14 cellular contexts compared by ENCODE assay signal in genomic region chr6:12094689-12095088, GRCh38.
DNase-seq lines count a peak whose midpoint lies in the region; ATAC-seq and TF ChIP-seq lines count a peak whose summit lies in the region.
"Had no signal": no experiment of that assay in that cellular context is flagged by ENCODE, and none has a peak within 500 bp of the region (broad histone marks: within the 10 kb centered on the region; RNA-seq: fewer than 3 reads in every experiment).

No MANE protein-coding gene starts in this region.

- CTCF ChIA-PET in IMR-90 (lab: Yijun Ruan, JAX), result no interaction called here

- no peak overlapping the region for H4K8ac ChIP-seq in IMR-90 (ENCODE audit: low read depth in 2 of 2, low read length in 2 of 2)

- no peak overlapping the region for H2BK20ac ChIP-seq in IMR-90 (ENCODE audit: low read depth, low read length)

- H4K5ac ChIP-seq in IMR-90 (ENCODE audit: low read depth, low read length), result no peak overlapping the region

- H3K4me3 Mint-ChIP-seq in activated naive CD8-positive, alpha-beta T cell, result no peak overlapping the region
- H3K4me3 Mint-ChIP-seq in activated naive CD8-positive, alpha-beta T cell treated with anti-CD3 and anti-CD28 coated beads, Interleukin-2, amount 50 U/mL, for 24 hours, result no peak overlapping the region
- H3K4me3 Mint-ChIP-seq in nephron progenitor cell, result no peak overlapping the region

- H3K18ac ChIP-seq in IMR-90 (ENCODE audit: low read depth, low read length), result no peak overlapping the region

- H3K27ac ChIP-seq in IMR-90 (ENCODE audit: insufficient read depth, low read length), result no peak overlapping the region
- H3K27ac ChIP-seq in fibroblast of lung (ENCODE audit: insufficient read depth, low read length), result no peak overlapping the region
- H3K27ac ChIP-seq: 22Rv1, BLaER1 had no signal

- no peak overlapping the region for H2AK9ac ChIP-seq in IMR-90 (replicated peaks; ENCODE audit: low read depth, low read length, poor library complexity)

- WGBS in IMR-90 (ENCODE audit: extremely low coverage in 2 of 2, insufficient read length in 1 of 2), 2 experiments, result no CpG with 5 or more reads among the region's 1 CpG

- no peak overlapping the region for H3K14ac ChIP-seq in IMR-90 (replicated peaks; ENCODE audit: low read depth, low read length)

- no peaks in the 10 kb centered on the region for H3K27me3 ChIP-seq in IMR-90 (ENCODE audit: control insufficient read depth, insufficient read depth, low read length)
- H3K27me3 ChIP-seq in fibroblast of lung (ENCODE audit: control insufficient read depth, insufficient read depth, low read length), result no peaks in the 10 kb centered on the region
- H3K27me3 ChIP-seq: BLaER1 had no signal

- no peaks in the 10 kb centered on the region for H3K9me3 ChIP-seq in IMR-90 (ENCODE audit: control insufficient read depth, insufficient read depth, low read length)
- no peaks in the 10 kb centered on the region for H3K9me3 ChIP-seq in fibroblast of lung (ENCODE audit: control insufficient read depth, insufficient read depth, low read depth, low read length)
- H3K9me3 ChIP-seq: BLaER1 had no signal

- no TSS peak for BruUV-seq in IMR-90 (replicated peaks; lab: Mats Ljungman, UMichigan)

- H4K20me1 ChIP-seq in IMR-90 (ENCODE audit: insufficient read depth, low read length) (no peaks in the 10 kb centered on the region), fibroblast of lung (ENCODE audit: control insufficient read depth, extremely low read depth, insufficient read depth, low read length) (no peaks in the 10 kb centered on the region)
- H4K20me1 ChIP-seq: BLaER1 had no signal

- no peak overlapping the region for H2BK15ac ChIP-seq in IMR-90 (ENCODE audit: low read depth, low read length)

- TF ChIP-seq CTCF in IMR-90 (conservative IDR thresholded peaks at IDR 0.05; ENCODE audit: low read depth, low read length) (no peak), fibroblast of lung (conservative IDR thresholded peaks at IDR 0.05 in 1 of 2, IDR thresholded peaks at IDR 0.05 in 1 of 2; ENCODE audit: low read depth in 1 of 2, low read length in 2 of 2) (no peak), nephron progenitor cell (IDR thresholded peaks at IDR 0.05) (no peak)

- no peak for TF ChIP-seq POLR2A in IMR-90 (IDR thresholded peaks at IDR 0.05; ENCODE audit: low read depth, low read length)

- peak overlapping the region; percentile 51; the same call in 1 of the 2 replicates for H3K4me2 ChIP-seq in IMR-90 (ENCODE audit: low read depth, low read length)
- H3K4me2 ChIP-seq in fibroblast of lung (ENCODE audit: extremely low read depth, insufficient read depth, low read length), result peak overlapping the region; percentile 41
- H3K4me2 ChIP-seq: BLaER1 had no signal

- in situ Hi-C loops in IMR-90 (cut with MboI; ENCODE audit: low sequenced_read_pairs), result no loop called here

- H3K9ac ChIP-seq in IMR-90 (ENCODE audit: low read depth, low read length) (no peak overlapping the region), fibroblast of lung (ENCODE audit: insufficient read depth, low read length) (no peak overlapping the region)
- H3K9ac ChIP-seq: BLaER1 had no signal

- H3K4ac ChIP-seq in IMR-90 (ENCODE audit: low read depth, low read length), result no peak overlapping the region

- H3K9me1 ChIP-seq in IMR-90 (ENCODE audit: insufficient read depth, low read length), result peaks cover 6% of the 10 kb centered on the region; the same call in 1 of the 2 replicates

- H3K36me3 Mint-ChIP-seq in activated naive CD8-positive, alpha-beta T cell, result peaks cover 23% of the 10 kb centered on the region
- peaks cover 33% of the 10 kb centered on the region for H3K36me3 Mint-ChIP-seq in activated naive CD8-positive, alpha-beta T cell treated with anti-CD3 and anti-CD28 coated beads, Interleukin-2, amount 50 U/mL, for 24 hours (ENCODE audit: low read depth)
- peaks cover 63% of the 10 kb centered on the region for H3K36me3 Mint-ChIP-seq in nephron progenitor cell (ENCODE audit: low read depth)

- intact Hi-C loops in IMR-90 (cut with micrococcal nuclease), result no loop called here

- DNase-seq in activated naive CD8-positive, alpha-beta T cell treated with anti-CD3 and anti-CD28 coated beads, Interleukin-2, amount 50 U/mL, for 24 hours, result no peak
- DNase-seq in IMR-90, result no peak
- DNase-seq in fibroblast of lung (ENCODE audit: low read depth in 2 of 2), result no peak
- no peak for DNase-seq in nephron progenitor cell
- DNase-seq in SW 1271 (lab: John Stamatoyannopoulos, UW), result no peak
- DNase-seq: AML-193, DMS53, GF-D8 had no signal

- POLR2A ChIA-PET in IMR-90 (lab: Charles Lee; ENCODE audit: unreplicated experiment), result no interaction called here

- peaks cover 5% of the 10 kb centered on the region for H3K4me1 ChIP-seq in IMR-90 (ENCODE audit: control insufficient read depth, insufficient read depth, low read length)
- H3K4me1 ChIP-seq in fibroblast of lung (ENCODE audit: control insufficient read depth, extremely low read depth, insufficient read depth, low read length), result no peaks in the 10 kb centered on the region
- H3K4me1 ChIP-seq: BLaER1 had no signal

- no peak overlapping the region for H2BK120ac ChIP-seq in IMR-90 (ENCODE audit: low read depth, low read length)

- H2AK5ac ChIP-seq in IMR-90 (ENCODE audit: low read depth, low read length), result no peak overlapping the region

- no peak for TF ChIP-seq RAD21 in IMR-90 (IDR thresholded peaks at IDR 0.05; ENCODE audit: low read length)

- H3K79me2 ChIP-seq in fibroblast of lung (ENCODE audit: control insufficient read depth, insufficient read depth, low read length), result no peaks in the 10 kb centered on the region

- H2AFZ ChIP-seq in IMR-90 (replicated peaks; ENCODE audit: low read length, poor library complexity) (no peak overlapping the region), fibroblast of lung (ENCODE audit: low read length) (no peak overlapping the region)

- dilution Hi-C loops in IMR-90 (cut with HindIII; ENCODE audit: low sequenced_read_pairs, unreplicated experiment), result no loop called here

- peaks cover 40% of the 10 kb centered on the region for H3K4me1 Mint-ChIP-seq in activated naive CD8-positive, alpha-beta T cell (ENCODE audit: low read depth)
- H3K4me1 Mint-ChIP-seq in activated naive CD8-positive, alpha-beta T cell treated with anti-CD3 and anti-CD28 coated beads, Interleukin-2, amount 50 U/mL, for 24 hours, result peaks cover 12% of the 10 kb centered on the region
- H3K4me1 Mint-ChIP-seq in nephron progenitor cell, result peaks cover 12% of the 10 kb centered on the region

- H3K79me1 ChIP-seq in IMR-90 (ENCODE audit: low read depth in 1 of 2, low read length in 2 of 2), result peaks cover 5 to 10% of the 10 kb centered on the region in 2 experiments; a peak in 3 of 4 replicates

- ATAC-seq in activated naive CD8-positive, alpha-beta T cell treated with anti-CD3 and anti-CD28 coated beads, Interleukin-2, amount 50 U/mL, for 24 hours, result no peak
- no peak for ATAC-seq in IMR-90 (ENCODE audit: low read depth)
- no peak for ATAC-seq in GM21723 (IDR thresholded peaks at IDR 0.05; ENCODE audit: unreplicated experiment)
- ATAC-seq in GM18519 (IDR thresholded peaks at IDR 0.05; ENCODE audit: low FRiP score, unreplicated experiment), result no peak
- ATAC-seq: HCT116 had no signal

- H3K4me3 ChIP-seq in IMR-90 (ENCODE audit: insufficient read depth, low read depth, low read length) (no peak overlapping the region), fibroblast of lung (replicated peaks in 1 of 4; ENCODE audit: control extremely low read depth in 1 of 4, insufficient read depth in 1 of 4, low read depth in 3 of 4, low read length in 4 of 4) (no peak overlapping the region)
- H3K4me3 ChIP-seq: BLaER1 had no signal

- H4K91ac ChIP-seq in IMR-90 (ENCODE audit: insufficient read depth, low read depth, low read length), result no peak overlapping the region

- no peaks in the 10 kb centered on the region for H3K27me3 Mint-ChIP-seq in activated naive CD8-positive, alpha-beta T cell
- H3K27me3 Mint-ChIP-seq in activated naive CD8-positive, alpha-beta T cell treated with anti-CD3 and anti-CD28 coated beads, Interleukin-2, amount 50 U/mL, for 24 hours, result no peaks in the 10 kb centered on the region
- no peaks in the 10 kb centered on the region for H3K27me3 Mint-ChIP-seq in nephron progenitor cell (ENCODE audit: low read depth, poor library complexity)

- H2BK5ac ChIP-seq in IMR-90 (ENCODE audit: low read depth, low read length, poor library complexity, severe bottlenecking), result no peak overlapping the region

- H3K56ac ChIP-seq in IMR-90 (ENCODE audit: extremely low read depth, insufficient read depth, low read length), result no peak overlapping the region

- H3K36me3 ChIP-seq in IMR-90 (ENCODE audit: control insufficient read depth, insufficient read depth, low read length), result peaks cover 5% of the 10 kb centered on the region
- H3K36me3 ChIP-seq in fibroblast of lung (ENCODE audit: control insufficient read depth, insufficient read depth, low read length), result no peaks in the 10 kb centered on the region
- H3K36me3 ChIP-seq: BLaER1 had no signal

- H3K23ac ChIP-seq in IMR-90 (ENCODE audit: low read depth, low read length), result no peak overlapping the region

- H3K9me3 Mint-ChIP-seq in activated naive CD8-positive, alpha-beta T cell (ENCODE audit: low read depth), result no peaks in the 10 kb centered on the region
- peaks cover 13% of the 10 kb centered on the region for H3K9me3 Mint-ChIP-seq in activated naive CD8-positive, alpha-beta T cell treated with anti-CD3 and anti-CD28 coated beads, Interleukin-2, amount 50 U/mL, for 24 hours
- peaks cover 3% of the 10 kb centered on the region for H3K9me3 Mint-ChIP-seq in nephron progenitor cell

- H3K27ac Mint-ChIP-seq in activated naive CD8-positive, alpha-beta T cell, result peak overlapping the region; percentile 46
- H3K27ac Mint-ChIP-seq in activated naive CD8-positive, alpha-beta T cell treated with anti-CD3 and anti-CD28 coated beads, Interleukin-2, amount 50 U/mL, for 24 hours, result no peak overlapping the region
- peak overlapping the region; percentile 5 for H3K27ac Mint-ChIP-seq in nephron progenitor cell

TF ChIP-seq in IMR-90, 13 proteins besides CTCF, POLR2A, EP300 and RAD21 (continues in another document):
- TF ChIP-seq NFE2L2 (IDR thresholded peaks at IDR 0.05; ENCODE audit: low read depth, low read length) (no peak), CHD1 (IDR thresholded peaks at IDR 0.05; ENCODE audit: low read depth, low read length) (no peak), MAZ (IDR thresholded peaks at IDR 0.05; ENCODE audit: borderline replicate concordance, low read depth, low read length) (no peak), CEBPB (IDR thresholded peaks at IDR 0.05; ENCODE audit: low read depth, low read length) (no peak), MXI1 (IDR thresholded peaks at IDR 0.05; ENCODE audit: borderline replicate concordance, low read depth, low read length) (no peak), FOS (IDR thresholded peaks at IDR 0.05; ENCODE audit: low read depth, low read length) (no peak), RCOR1 (IDR thresholded peaks at IDR 0.05; ENCODE audit: insufficient replicate concordance, low read length) (no peak), BHLHE40 (IDR thresholded peaks at IDR 0.05; ENCODE audit: low read depth, low read length) (no peak), SMC3 (IDR thresholded peaks at IDR 0.05; ENCODE audit: low read depth, low read length) (no peak)
